8 cellular contexts compared by ENCODE assay signal in genomic region chr11:126303623-126304456, GRCh38. TPM values are rescaled to one million over a fixed set of nuclear protein-coding genes. Genes with fewer than 3 reads are reported as not detected.
A peak's percentile ranks its signal among the peaks of the same experiment; 100 is the strongest.
DNase-seq lines count a peak whose midpoint lies in the region; ATAC-seq and TF ChIP-seq lines count a peak whose summit lies in the region.

DCPS (plus strand) TSS chr11:126304060; CDS start chr11:126304081, 21 bp downstream.

- H3K9me3 ChIP-seq in left lung: no peaks in the 10 kb centered on the region

- H3K27ac ChIP-seq in left lung: peak within 1 kb of the TSS; percentile 88 to 91

- peak within 1 kb of the TSS; percentile 56 to 64 for H3K4me3 ChIP-seq in left lung

- no peaks in the 10 kb centered on the region for H3K27me3 ChIP-seq in left lung

- H3K4me1 ChIP-seq in left lung: peaks cover 5 to 24% of the 10 kb centered on the region in 2 donors

- intact Hi-C loops in left lung (cut with DNase I): no loop called here

- ATAC-seq in GM19328 (IDR thresholded peaks at IDR 0.05; ENCODE audit: unreplicated experiment) (peak; percentile 89), HG03469 (IDR thresholded peaks at IDR 0.05; ENCODE audit: unreplicated experiment) (peak; percentile 73), left lung (peak; percentile 100)

- H3K36me3 ChIP-seq in left lung: peaks cover 0 to 11% of the 10 kb centered on the region in 2 donors

- TF ChIP-seq CTCF in left lung (IDR thresholded peaks at IDR 0.05): no peak

- DNase-seq in C1 segment of cervical spinal cord (lab: John Stamatoyannopoulos, UW): peak; percentile 49 to 96 (median 86)
- DNase-seq in NCI-H748 (lab: John Stamatoyannopoulos, UW; ENCODE audit: unreplicated experiment): peak; percentile 88
- DNase-seq in activated CD4-positive, alpha-beta T cell treated with anti-CD3 and anti-CD28 coated beads, Interleukin-2, amount 50 U/mL, for 1 hour: peak; percentile 80
- peak; percentile 84 for DNase-seq in dedifferentiated amniotic fluid mesenchymal stem cell (ENCODE audit: extremely low spot score)
- DNase-seq in left lung: peak; percentile 92 to 99
- DNase-seq in stimulated activated CD4-positive, alpha-beta T cell treated with anti-CD3 and anti-CD28 coated beads, Interleukin-2, amount 100 ng/mL, for 48 hours: peak; percentile 79 to 82

RNA-seq across cellular contexts. Expression of gene DCPS, which starts in this region (rescaled TPM):
- 10 to 100 TPM; 16.4 to 18.0 TPM for total RNA-seq in left lung

Comparison
In these comparisons a context has a peak if more than half of its experiments do, and no peak if none do; other contexts are left out.
1. Peak in every context shown above with its lines: DNase-seq, ATAC-seq, H3K4me3 ChIP-seq and H3K27ac ChIP-seq.